Comparison of ENCODE assay signal across 19 cellular contexts in genomic region chr7:36868727-36869411, GRCh38.
"Had no signal": no experiment of that assay in that cellular context is flagged by ENCODE, and none has a peak within 500 bp of the region (broad histone marks: within the 10 kb centered on the region; RNA-seq: fewer than 3 reads in every experiment).

No MANE protein-coding gene starts in this region.

- H3K27ac Mint-ChIP-seq: type B pancreatic cell had no signal

- H3K27me3 Mint-ChIP-seq: naive thymus-derived CD4-positive, alpha-beta T cell; type B pancreatic cell had no signal

- H3K27ac ChIP-seq: epithelial cell of prostate, esophagus muscularis mucosa, gastrocnemius medialis, heart right ventricle, sigmoid colon, skin epidermis, stomach had no signal

- H3K9me3 Mint-ChIP-seq: type B pancreatic cell had no signal

- ATAC-seq: gastrocnemius medialis; heart right ventricle; left ventricle myocardium superior; naive thymus-derived CD4-positive, alpha-beta T cell had no signal

- H3K9me3 ChIP-seq: esophagus muscularis mucosa, gastrocnemius medialis, heart right ventricle, sigmoid colon, stomach had no signal

- H3K4me3 Mint-ChIP-seq: naive thymus-derived CD4-positive, alpha-beta T cell; neural crest cell; type B pancreatic cell had no signal

- H3K36me3 ChIP-seq: gastrocnemius medialis, sigmoid colon had no signal

- DNase-seq: effector memory CD4-positive, alpha-beta T cell; gastrocnemius medialis; heart right ventricle; hypothalamus; kidney; left cardiac atrium; left ventricle myocardium superior; naive thymus-derived CD4-positive, alpha-beta T cell; posterior cingulate gyrus; sigmoid colon; stimulated activated CD4-positive, alpha-beta T cell treated with anti-CD3 and anti-CD28 coated beads, Interleukin-12 subunit alpha, Interleukin-12 subunit beta, amount 100 ng/mL, for 4 hours; stimulated activated naive CD4-positive, alpha-beta T cell; stomach had no signal

- H3K4me1 ChIP-seq: gastrocnemius medialis, sigmoid colon, stomach had no signal

- H3K4me3 ChIP-seq: esophagus muscularis mucosa, gastrocnemius medialis, heart right ventricle, lung, sigmoid colon, skin epidermis, stomach had no signal

- H3K27me3 ChIP-seq: esophagus muscularis mucosa, gastrocnemius medialis, heart right ventricle, sigmoid colon, stomach had no signal
